ENCODE assay signal across 1 cellular context in the genomic region with DNA sequence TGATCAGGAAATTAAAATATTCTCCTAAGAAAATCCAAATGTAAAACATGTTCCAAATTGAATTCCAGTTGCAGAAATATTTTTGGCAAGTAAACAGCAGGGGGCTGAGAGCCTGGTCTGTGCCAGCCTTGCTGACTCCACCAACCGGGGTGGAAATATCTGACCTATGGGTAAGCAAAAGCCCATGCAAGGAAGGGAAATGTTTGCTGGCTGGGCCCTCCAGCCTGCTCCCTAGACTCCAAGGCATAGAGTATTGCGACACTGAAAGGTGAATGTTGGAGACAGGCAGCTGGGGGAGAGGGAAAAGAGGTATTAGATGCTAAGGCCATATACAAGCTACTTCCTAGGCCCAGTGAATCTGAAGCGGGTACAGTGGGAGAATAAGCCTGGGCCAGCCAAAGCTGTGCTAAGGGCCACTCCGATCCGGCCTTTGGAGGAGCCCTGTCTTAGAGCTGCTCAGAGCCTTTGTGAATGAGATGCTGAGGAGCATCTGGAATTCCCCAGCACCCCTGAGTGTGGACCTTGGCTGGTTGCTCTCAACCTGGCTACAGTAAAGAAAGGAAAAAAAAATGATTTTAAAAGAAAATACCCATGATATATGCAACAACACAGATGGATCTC.
TF ChIP-seq lines count a peak whose summit lies in the region.

No MANE protein-coding gene starts in this region.

TF ChIP-seq in HCT116, 20 proteins besides CTCF, POLR2A, EP300 and RAD21:
- TF ChIP-seq, protein P1, sequence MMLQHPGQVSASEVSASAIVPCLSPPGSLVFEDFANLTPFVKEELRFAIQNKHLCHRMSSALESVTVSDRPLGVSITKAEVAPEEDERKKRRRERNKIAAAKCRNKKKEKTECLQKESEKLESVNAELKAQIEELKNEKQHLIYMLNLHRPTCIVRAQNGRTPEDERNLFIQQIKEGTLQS (IDR thresholded peaks at IDR 0.05): no peak
- TF ChIP-seq YY1 (IDR thresholded peaks at IDR 0.05; ENCODE audit: extremely low read depth, insufficient replicate concordance, low read depth, low read length) (no peak), EZH2 (IDR thresholded peaks at IDR 0.05) (no peak), SIN3A (IDR thresholded peaks at IDR 0.05; ENCODE audit: low read depth) (no peak), SRF (IDR thresholded peaks at IDR 0.05; ENCODE audit: low read depth) (no peak), ELF1 (IDR thresholded peaks at IDR 0.05; ENCODE audit: borderline replicate concordance, low read depth) (no peak)
- TF ChIP-seq, protein P2, sequence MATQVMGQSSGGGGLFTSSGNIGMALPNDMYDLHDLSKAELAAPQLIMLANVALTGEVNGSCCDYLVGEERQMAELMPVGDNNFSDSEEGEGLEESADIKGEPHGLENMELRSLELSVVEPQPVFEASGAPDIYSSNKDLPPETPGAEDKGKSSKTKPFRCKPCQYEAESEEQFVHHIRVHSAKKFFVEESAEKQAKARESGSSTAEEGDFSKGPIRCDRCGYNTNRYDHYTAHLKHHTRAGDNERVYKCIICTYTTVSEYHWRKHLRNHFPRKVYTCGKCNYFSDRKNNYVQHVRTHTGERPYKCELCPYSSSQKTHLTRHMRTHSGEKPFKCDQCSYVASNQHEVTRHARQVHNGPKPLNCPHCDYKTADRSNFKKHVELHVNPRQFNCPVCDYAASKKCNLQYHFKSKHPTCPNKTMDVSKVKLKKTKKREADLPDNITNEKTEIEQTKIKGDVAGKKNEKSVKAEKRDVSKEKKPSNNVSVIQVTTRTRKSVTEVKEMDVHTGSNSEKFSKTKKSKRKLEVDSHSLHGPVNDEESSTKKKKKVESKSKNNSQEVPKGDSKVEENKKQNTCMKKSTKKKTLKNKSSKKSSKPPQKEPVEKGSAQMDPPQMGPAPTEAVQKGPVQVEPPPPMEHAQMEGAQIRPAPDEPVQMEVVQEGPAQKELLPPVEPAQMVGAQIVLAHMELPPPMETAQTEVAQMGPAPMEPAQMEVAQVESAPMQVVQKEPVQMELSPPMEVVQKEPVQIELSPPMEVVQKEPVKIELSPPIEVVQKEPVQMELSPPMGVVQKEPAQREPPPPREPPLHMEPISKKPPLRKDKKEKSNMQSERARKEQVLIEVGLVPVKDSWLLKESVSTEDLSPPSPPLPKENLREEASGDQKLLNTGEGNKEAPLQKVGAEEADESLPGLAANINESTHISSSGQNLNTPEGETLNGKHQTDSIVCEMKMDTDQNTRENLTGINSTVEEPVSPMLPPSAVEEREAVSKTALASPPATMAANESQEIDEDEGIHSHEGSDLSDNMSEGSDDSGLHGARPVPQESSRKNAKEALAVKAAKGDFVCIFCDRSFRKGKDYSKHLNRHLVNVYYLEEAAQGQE (IDR thresholded peaks at IDR 0.05; ENCODE audit: low read depth): no peak
